8 cellular contexts compared by ENCODE assay signal in genomic region chr20:48657426-48658197, GRCh38.
A peak's percentile ranks its signal among the peaks of the same experiment; 100 is the strongest.
DNase-seq lines count a peak whose midpoint lies in the region; ATAC-seq and TF ChIP-seq lines count a peak whose summit lies in the region.

No MANE protein-coding gene starts in this region.

- in situ Hi-C loops in gastrocnemius medialis (cut with MboI; ENCODE audit: low sequenced_read_pairs in 4 of 4), result loop anchor here (5.0 kb wide), 2 partner anchors 245 to 250 kb away; no protein-coding TSS in a partner anchor

- ATAC-seq in gastrocnemius medialis (peak; percentile 76 to 85), GM21576 (IDR thresholded peaks at IDR 0.05; ENCODE audit: unreplicated experiment) (no peak)

- H3K9me3 ChIP-seq in right atrium auricular region (peaks cover 0 to 8% of the 10 kb centered on the region in 2 donors), gastrocnemius medialis (peaks cover 0 to 5% (median 0%) of the 10 kb centered on the region in 3 donors)

- no peak for TF ChIP-seq POLR2A in gastrocnemius medialis (IDR thresholded peaks at IDR 0.05)

- H3K36me3 ChIP-seq in right atrium auricular region (peaks cover 13% of the 10 kb centered on the region), gastrocnemius medialis (no peaks in the 10 kb centered on the region)

- intact Hi-C loops in gastrocnemius medialis (cut with DNase I; ENCODE audit: low total_unique reads), result loop anchor here (1.0 to 5.0 kb wide), 2 partner anchors 170 to 248 kb away; partner anchors contain the start of gene PREX1

- H3K27me3 ChIP-seq in right atrium auricular region (no peaks in the 10 kb centered on the region), gastrocnemius medialis (no peaks in the 10 kb centered on the region)

- TF ChIP-seq CTCF in GM10266 (IDR thresholded peaks at IDR 0.05; ENCODE audit: control insufficient read depth, insufficient read depth, low read depth, missing control alignments) (peak; percentile 93), right atrium auricular region (IDR thresholded peaks at IDR 0.05) (peak; percentile 76 to 96), gastrocnemius medialis (IDR thresholded peaks at IDR 0.05 in 4 of 5, conservative IDR thresholded peaks at IDR 0.05 in 1 of 5) (peak; percentile 84 to 96 (median 93))

- peak; percentile 86 for DNase-seq in GM10266 (ENCODE audit: extremely low spot score)
- peak; percentile 78 for DNase-seq in NCI-H146 (lab: John Stamatoyannopoulos, UW)
- peak; percentile 13 for DNase-seq in T-helper 22 cell (ENCODE audit: low read depth)
- DNase-seq in right atrium auricular region (ENCODE audit: low spot score), result peak; percentile 68
- DNase-seq in gastrocnemius medialis, result peak; percentile 54 to 63
- DNase-seq in cerebellar nuclear complex (lab: John Stamatoyannopoulos, UW), result no peak

- H3K4me1 ChIP-seq in right atrium auricular region, result no peaks in the 10 kb centered on the region
- H3K4me1 ChIP-seq in gastrocnemius medialis, result no peaks in the 10 kb centered on the region

- H3K27ac ChIP-seq in angular gyrus (ENCODE audit: low read depth, low read length) (peak overlapping the region; percentile 98), right atrium auricular region (no peak overlapping the region), gastrocnemius medialis (no peak overlapping the region)

- no peak overlapping the region for H3K4me3 ChIP-seq in right atrium auricular region
- no peak overlapping the region for H3K4me3 ChIP-seq in gastrocnemius medialis

Comparison
In these comparisons a context has a peak if more than half of its experiments do, and no peak if none do; other contexts are left out.
1. DNase-seq: peak in GM10266 (single experiment), NCI-H146 (single experiment), T-helper 22 cell (single experiment), right atrium auricular region (single experiment) and gastrocnemius medialis (2 of 2); none in cerebellar nuclear complex (0 of 2).
2. Peak in every context shown above with its lines, with median percentiles within 50 percentile points of each other: CTCF ChIP-seq.